In genomic region chr2:144359684-144360083, GRCh38 we compare ENCODE assay signal across 21 cellular contexts.
A peak's percentile ranks its signal among the peaks of the same experiment; 100 is the strongest.
DNase-seq lines count a peak whose midpoint lies in the region; ATAC-seq, FAIRE-seq and TF ChIP-seq lines count a peak whose summit lies in the region.
"Had no signal": no experiment of that assay in that cellular context is flagged by ENCODE, and none has a peak within 500 bp of the region (broad histone marks: within the 10 kb centered on the region; RNA-seq: fewer than 3 reads in every experiment).

No MANE protein-coding gene starts in this region.

- H3K36me3 Mint-ChIP-seq in activated CD4-positive, alpha-beta memory T cell treated with anti-CD3 and anti-CD28 coated beads, Interleukin-2, amount 10 ng/mL, durations not matched to agents 7 days and 5 days (ENCODE audit: low read depth), result peaks cover 8% of the 10 kb centered on the region
- no peaks in the 10 kb centered on the region for H3K36me3 Mint-ChIP-seq in naive thymus-derived CD8-positive, alpha-beta T cell
- H3K36me3 Mint-ChIP-seq: naive B cell had no signal

- H3K27me3 ChIP-seq in GM23248 (replicated peaks; ENCODE audit: insufficient read depth), result no peaks in the 10 kb centered on the region
- H3K27me3 ChIP-seq: adrenal gland, breast epithelium, vagina had no signal

- no peak for ATAC-seq in A549
- no peak for ATAC-seq in naive thymus-derived CD8-positive, alpha-beta T cell
- ATAC-seq: sciatic nerve had no signal

- peaks cover 46% of the 10 kb centered on the region for H3K4me1 ChIP-seq in A549
- peaks cover 34% of the 10 kb centered on the region for H3K4me1 ChIP-seq in GM23248 (ENCODE audit: insufficient read depth)
- peaks cover 40% of the 10 kb centered on the region for H3K4me1 ChIP-seq in mesodermal cell (ENCODE audit: control insufficient read depth, insufficient read depth, low read length, poor library complexity, severe bottlenecking)
- H3K4me1 ChIP-seq: breast epithelium had no signal

- 94% methylated on average over 1 of the region's 1 CpG for WGBS in A549 (ENCODE audit: missing lambda C conversion rate)
- WGBS in GM23248 (ENCODE audit: low coverage in 1 of 2, low lambda C conversion rate in 2 of 2, missing lambda C conversion rate in 2 of 2), 2 experiments, result 95 to 100% methylated on average over 1 of the region's 1 CpG
- WGBS in mesodermal cell (ENCODE audit: insufficient coverage in 2 of 2), 2 experiments, result 100% methylated on average over 1 of the region's 1 CpG

- H3K9me3 Mint-ChIP-seq in activated CD4-positive, alpha-beta memory T cell treated with anti-CD3 and anti-CD28 coated beads, Interleukin-2, amount 10 ng/mL, durations not matched to agents 7 days and 5 days, result no peaks in the 10 kb centered on the region
- H3K9me3 Mint-ChIP-seq in naive thymus-derived CD8-positive, alpha-beta T cell, result peaks cover 0 to 2% (median 0%) of the 10 kb centered on the region in 9 donors
- H3K9me3 Mint-ChIP-seq: CD4-positive, alpha-beta T cell had no signal

- no peaks in the 10 kb centered on the region for H3K36me3 ChIP-seq in GM23248 (ENCODE audit: low read depth)
- H3K36me3 ChIP-seq in mesodermal cell (ENCODE audit: control insufficient read depth, insufficient read depth, low read length), result no peaks in the 10 kb centered on the region
- H3K36me3 ChIP-seq: adrenal gland, breast epithelium, vagina had no signal

- H3K9me2 ChIP-seq in GM23248 (ENCODE audit: insufficient read depth), result no peaks in the 10 kb centered on the region

- peak overlapping the region; percentile 76 for H3K9ac ChIP-seq in GM23248

- no peak for FAIRE-seq in A549 (lab: Jason Lieb, UNC)
- FAIRE-seq: TTC549 had no signal

- no peak overlapping the region for H3K4me3 Mint-ChIP-seq in activated CD4-positive, alpha-beta memory T cell treated with anti-CD3 and anti-CD28 coated beads, Interleukin-2, amount 10 ng/mL, durations not matched to agents 7 days and 5 days
- H3K4me3 Mint-ChIP-seq in naive thymus-derived CD8-positive, alpha-beta T cell, result no peak overlapping the region
- H3K4me3 Mint-ChIP-seq: CD4-positive, alpha-beta T cell had no signal

- TF ChIP-seq POLR2A in A549 (IDR thresholded peaks at IDR 0.05; ENCODE audit: low read length), result no peak

- H3K4me2 ChIP-seq in A549 (peak overlapping the region; percentile 76; the same call in 1 of the 3 replicates), GM23248 (ENCODE audit: unreplicated experiment) (peak overlapping the region; percentile 73)

- H4K20me1 ChIP-seq in GM23248 (ENCODE audit: insufficient read depth), result no peaks in the 10 kb centered on the region

- no peaks in the 10 kb centered on the region for H3K27me3 Mint-ChIP-seq in activated CD4-positive, alpha-beta memory T cell treated with anti-CD3 and anti-CD28 coated beads, Interleukin-2, amount 10 ng/mL, durations not matched to agents 7 days and 5 days
- peaks cover 0 to 3% (median 0%) of the 10 kb centered on the region in 5 donors for H3K27me3 Mint-ChIP-seq in naive thymus-derived CD8-positive, alpha-beta T cell
- H3K27me3 Mint-ChIP-seq: CD4-positive, alpha-beta T cell; naive B cell had no signal

- POLR2A ChIA-PET in A549 (lab: Yijun Ruan, JAX), result no interaction called here
- POLR2A ChIA-PET in activated CD4-positive, alpha-beta memory T cell treated with anti-CD3 and anti-CD28 coated beads, Interleukin-2, amount 10 ng/mL, durations not matched to agents 7 days and 5 days (lab: Charles Lee), result interaction anchor here (1.6 kb wide), 1 partner anchor 27 kb away, joined by 4 read pairs; a partner anchor contains a TSS
- POLR2A ChIA-PET in naive thymus-derived CD8-positive, alpha-beta T cell (lab: Charles Lee), result no interaction called here

- TF ChIP-seq RAD21 in A549 (conservative IDR thresholded peaks at IDR 0.05 in 1 of 2, IDR thresholded peaks at IDR 0.05 in 1 of 2), result no peak

- TF ChIP-seq CTCF in A549 (IDR thresholded peaks at IDR 0.05), result no peak

- H3K4me3 ChIP-seq in A549 (no peak overlapping the region), GM23248 (no peak overlapping the region), mesodermal cell (ENCODE audit: extremely low read depth, insufficient read depth, low read length, poor library complexity, severe bottlenecking) (no peak overlapping the region)
- H3K4me3 ChIP-seq: adrenal gland, breast epithelium, coronary artery, vagina had no signal

- H3K79me2 ChIP-seq in GM23248 (ENCODE audit: insufficient read depth), result no peaks in the 10 kb centered on the region

- H2AFZ ChIP-seq in GM23248, result peak overlapping the region; percentile 71

- CTCF ChIA-PET in A549 (lab: Yijun Ruan, JAX), result no interaction called here
- CTCF ChIA-PET in activated CD4-positive, alpha-beta memory T cell treated with anti-CD3 and anti-CD28 coated beads, Interleukin-2, amount 10 ng/mL, durations not matched to agents 7 days and 5 days (lab: Charles Lee), result interaction anchor here (1.3 kb wide), 1 partner anchor 27 kb away, joined by 3 read pairs; no protein-coding TSS in a partner anchor

- H3K27ac ChIP-seq in A549, result peak overlapping the region; percentile 1 to 64; a peak in 4 of 6 replicates
- H3K27ac ChIP-seq in GM23248, result peak overlapping the region; percentile 96
- peak overlapping the region; percentile 97 for H3K27ac ChIP-seq in mesodermal cell (ENCODE audit: low read depth, low read length, severe bottlenecking)

- H3F3A ChIP-seq in GM23248 (ENCODE audit: insufficient read depth), result peaks cover 20% of the 10 kb centered on the region

- no peak for TF ChIP-seq EP300 in A549 (IDR thresholded peaks at IDR 0.05)

- no peak for DNase-seq in A549 (ENCODE audit: low read depth in 1 of 2, low spot score in 1 of 2)
- no peak for DNase-seq in GM23248
- DNase-seq in activated CD4-positive, alpha-beta memory T cell treated with anti-CD3 and anti-CD28 coated beads, Interleukin-2, amount 10 ng/mL, durations not matched to agents 7 days and 5 days, result no peak
- DNase-seq in GM19238 (ENCODE audit: insufficient read length, low spot score), result no peak
- no peak for DNase-seq in NCI-H2196 treated with DMSO at 0.1 percent for 48 hours (lab: John Stamatoyannopoulos, UW; ENCODE audit: unreplicated experiment)
- no peak for DNase-seq in naive thymus-derived CD8-positive, alpha-beta T cell
- DNase-seq: activated CD4-positive, alpha-beta T cell treated with anti-CD3 and anti-CD28 coated beads for 1 hour; activated effector memory CD4-positive, alpha-beta T cell treated with anti-CD3 and anti-CD28 coated beads, Interleukin-2, amount 50 U/mL, for 16 hours; CD4-positive, alpha-beta T cell; DMS153; naive B cell; NCI-H1694; posterior cingulate gyrus; Right ventricle myocardium superior had no signal

- in situ Hi-C loops in GM23248 (cut with MboI), result no loop called here

- H3K9me3 ChIP-seq in A549, result no peaks in the 10 kb centered on the region
- H3K9me3 ChIP-seq in GM23248 (ENCODE audit: low read depth), result no peaks in the 10 kb centered on the region
- no peaks in the 10 kb centered on the region for H3K9me3 ChIP-seq in mesodermal cell (ENCODE audit: control insufficient read depth, low read length)
- H3K9me3 ChIP-seq: adrenal gland, breast epithelium, vagina had no signal

- H3K27ac Mint-ChIP-seq in activated CD4-positive, alpha-beta memory T cell treated with anti-CD3 and anti-CD28 coated beads, Interleukin-2, amount 10 ng/mL, durations not matched to agents 7 days and 5 days, result peak overlapping the region; percentile 63
- no peak overlapping the region for H3K27ac Mint-ChIP-seq in naive thymus-derived CD8-positive, alpha-beta T cell
- H3K27ac Mint-ChIP-seq: CD4-positive, alpha-beta T cell; naive B cell had no signal

- peaks cover 32% of the 10 kb centered on the region for H3K4me1 Mint-ChIP-seq in activated CD4-positive, alpha-beta memory T cell treated with anti-CD3 and anti-CD28 coated beads, Interleukin-2, amount 10 ng/mL, durations not matched to agents 7 days and 5 days
- H3K4me1 Mint-ChIP-seq in naive thymus-derived CD8-positive, alpha-beta T cell, result peaks cover 0 to 2% (median 0%) of the 10 kb centered on the region in 4 donors

TF ChIP-seq in A549, 52 proteins besides CTCF, POLR2A, EP300 and RAD21:
- TF ChIP-seq E2F6 (IDR thresholded peaks at IDR 0.05; ENCODE audit: borderline replicate concordance, low read depth) (no peak), RARB (CRISPR knock-in tag; IDR thresholded peaks at IDR 0.05) (no peak), GATA3 (IDR thresholded peaks at IDR 0.05; ENCODE audit: borderline replicate concordance) (no peak)

Comparison
In these comparisons a context has a peak if more than half of its experiments do, and no peak if none do; other contexts are left out.
1. H3K27ac ChIP-seq: peak in every context shown above with its lines; median percentile 97 in mesodermal cell; 96 in GM23248; 32 in A549.